12 cellular contexts compared by ENCODE assay signal in the genomic region with DNA sequence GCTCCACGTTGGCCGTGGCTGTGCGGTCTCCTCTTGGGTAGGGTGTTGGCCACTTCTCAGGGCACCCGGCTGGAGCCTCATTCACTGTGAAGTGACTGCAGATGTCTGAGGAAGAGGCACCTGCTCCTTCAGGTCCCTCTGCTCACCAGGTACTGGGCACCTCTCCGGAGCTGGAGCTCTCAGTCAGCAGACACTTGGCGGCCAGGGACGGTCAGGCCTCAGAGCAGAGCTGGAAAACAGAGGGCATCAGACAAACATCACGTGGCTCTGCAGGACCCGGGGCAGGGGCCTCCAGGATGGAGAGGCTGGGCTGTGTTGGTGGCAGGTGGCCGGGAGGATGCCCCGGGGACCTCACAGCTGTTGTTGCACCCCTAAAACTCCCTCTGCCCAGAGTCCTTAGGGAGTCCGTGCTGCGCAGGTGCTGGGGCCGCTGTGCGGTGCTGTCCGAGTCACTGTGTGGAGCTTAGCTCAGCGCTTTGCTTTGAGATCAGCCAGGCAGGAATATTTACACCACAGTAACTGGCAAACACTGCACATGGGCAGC.
"Had no signal": no experiment of that assay in that cellular context is flagged by ENCODE, and none has a peak within 500 bp of the region (broad histone marks: within the 10 kb centered on the region; RNA-seq: fewer than 3 reads in every experiment).

No MANE protein-coding gene starts in this region.

- H3K27ac Mint-ChIP-seq: activated T-helper 17 cell treated with anti-CD3 and anti-CD28 coated beads, Interleukin-2, amount 50 U/mL, for 72 hours; dendritic cell treated with granulocyte-macrophage colony-stimulating factor and Interleukin-4, amounts not matched to agents 40 ng/mL and 50 ng/mL, for 4 days; effector memory CD8-positive, alpha-beta T cell; natural killer cell had no signal

- H3K27ac ChIP-seq: adrenal gland, hepatocyte, uterus had no signal

- H3K27me3 ChIP-seq: adrenal gland, gastroesophageal sphincter, hepatocyte, uterus had no signal

- H3K4me1 ChIP-seq: uterus had no signal

- H3K36me3 ChIP-seq: adrenal gland, gastroesophageal sphincter, stomach, uterus had no signal

- H3K4me1 Mint-ChIP-seq: activated T-helper 17 cell treated with anti-CD3 and anti-CD28 coated beads, Interleukin-2, amount 50 U/mL, for 72 hours; natural killer cell had no signal

- DNase-seq: effector memory CD8-positive, alpha-beta T cell; kidney glomerular epithelial cell; natural killer cell; stimulated activated CD4-positive, alpha-beta T cell treated with anti-CD3 and anti-CD28 coated beads, Interleukin-4, amount 100 ng/mL, for 4 hours; stomach had no signal

- H3K27me3 Mint-ChIP-seq: activated T-helper 17 cell treated with anti-CD3 and anti-CD28 coated beads, Interleukin-2, amount 50 U/mL, for 72 hours had no signal

- ATAC-seq: activated T-helper 17 cell treated with anti-CD3 and anti-CD28 coated beads, Interleukin-2, amount 50 U/mL, for 72 hours; effector memory CD8-positive, alpha-beta T cell; gastroesophageal sphincter; natural killer cell had no signal

- H3K9me3 Mint-ChIP-seq: activated T-helper 17 cell treated with anti-CD3 and anti-CD28 coated beads, Interleukin-2, amount 50 U/mL, for 72 hours; dendritic cell treated with granulocyte-macrophage colony-stimulating factor and Interleukin-4, amounts not matched to agents 40 ng/mL and 50 ng/mL, for 4 days; effector memory CD8-positive, alpha-beta T cell; natural killer cell had no signal

- H3K36me3 Mint-ChIP-seq: natural killer cell had no signal

- H3K4me3 ChIP-seq: adrenal gland, gastroesophageal sphincter, hepatocyte, lung, stomach, uterus had no signal

- H3K9me3 ChIP-seq: adrenal gland, gastroesophageal sphincter, stomach, uterus had no signal

- H3K4me3 Mint-ChIP-seq: activated T-helper 17 cell treated with anti-CD3 and anti-CD28 coated beads, Interleukin-2, amount 50 U/mL, for 72 hours; dendritic cell treated with granulocyte-macrophage colony-stimulating factor and Interleukin-4, amounts not matched to agents 40 ng/mL and 50 ng/mL, for 4 days; effector memory CD8-positive, alpha-beta T cell; natural killer cell had no signal
